ENCODE assay signal across 26 cellular contexts in the genomic region with DNA sequence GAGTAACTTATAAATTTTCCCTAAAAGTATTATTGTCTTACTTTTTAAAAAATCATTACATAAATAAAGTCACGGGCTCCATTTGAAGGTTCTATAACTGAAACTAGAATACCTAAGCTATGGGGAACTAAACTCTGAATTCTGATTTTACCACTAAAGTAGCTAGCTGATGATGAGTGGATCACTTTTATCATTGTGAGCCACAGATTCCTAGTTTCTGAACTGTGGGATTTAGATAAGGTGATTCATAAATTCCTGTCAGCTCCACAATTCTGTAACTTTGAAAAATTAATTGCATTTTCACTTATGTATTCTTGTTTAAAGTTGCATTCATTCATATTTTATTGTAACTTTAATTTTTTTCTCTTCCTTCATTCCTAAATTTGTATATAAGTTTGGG.
DNase-seq lines count a peak whose midpoint lies in the region; ATAC-seq, FAIRE-seq and TF ChIP-seq lines count a peak whose summit lies in the region.
"Had no signal": no experiment of that assay in that cellular context is flagged by ENCODE, and none has a peak within 500 bp of the region (broad histone marks: within the 10 kb centered on the region; RNA-seq: fewer than 3 reads in every experiment).

No MANE protein-coding gene starts in this region.

- H3K4me1 ChIP-seq in H9 (ENCODE audit: insufficient read depth, low read length) (peaks cover 10% of the 10 kb centered on the region; the same call in 1 of the 2 replicates), astrocyte (ENCODE audit: insufficient read depth, low read length) (no peaks in the 10 kb centered on the region)
- H3K4me1 ChIP-seq: A549 had no signal

- POLR2A ChIA-PET in HEK293T (lab: Yijun Ruan, JAX): no interaction called here

- no peak overlapping the region for H3K4me3 ChIP-seq in astrocyte (ENCODE audit: insufficient read depth, low read depth, low read length)
- H3K4me3 ChIP-seq: A549; BLaER1 treated with 17β-estradiol and CSF1 and Interleukin-3, amounts not matched to agents 10 nM and 100 nM; GM12878 had no signal

- H3K27ac ChIP-seq in H9 (ENCODE audit: insufficient read length, low read depth, low read length) (no peak overlapping the region), astrocyte (ENCODE audit: low read depth, low read length) (no peak overlapping the region)
- H3K27ac ChIP-seq: A549; BLaER1 treated with 17β-estradiol and CSF1 and Interleukin-3, amounts not matched to agents 10 nM and 100 nM had no signal

- CTCF ChIA-PET in HEK293T (lab: Yijun Ruan, JAX): no interaction called here

- H3K9me3 ChIP-seq in H9 (ENCODE audit: control insufficient read depth, low read depth, low read length) (no peaks in the 10 kb centered on the region), astrocyte (ENCODE audit: insufficient read depth, low read depth, low read length) (no peaks in the 10 kb centered on the region)
- H3K9me3 ChIP-seq: A549; BE2C; BLaER1 treated with 17β-estradiol and CSF1 and Interleukin-3, amounts not matched to agents 10 nM and 100 nM had no signal

- no peak overlapping the region for H4K91ac ChIP-seq in H9 (ENCODE audit: insufficient read length, low read depth, low read length)

- no peak overlapping the region for H2AFZ ChIP-seq in H9 (ENCODE audit: low read length)
- no peak overlapping the region for H2AFZ ChIP-seq in astrocyte (ENCODE audit: low read depth, low read length)

- no peak overlapping the region for H3K4ac ChIP-seq in H9 (ENCODE audit: low read depth, low read length)

- H3K9ac ChIP-seq in H9 (ENCODE audit: extremely low read depth, insufficient read length, low read length) (no peak overlapping the region), astrocyte (ENCODE audit: low read length) (no peak overlapping the region)
- H3K9ac ChIP-seq: BLaER1 treated with 17β-estradiol and CSF1 and Interleukin-3, amounts not matched to agents 10 nM and 100 nM had no signal

- H3K27ac Mint-ChIP-seq in H9 (peak overlapping the region in 2 of 3 experiments; percentile 47 to 60; a peak in 3 of 7 replicates), astrocyte (ENCODE audit: unreplicated experiment) (no peak overlapping the region)
- H3K27ac Mint-ChIP-seq in stimulated activated naive B cell treated with anti-CD40 and anti-IgM and Interleukin-4, amounts not matched to agents 10 μg/mL and 1 μg/mL and 100 μg/mL, for 72 hours: no peak overlapping the region
- H3K27ac Mint-ChIP-seq: CD14-positive monocyte; CD4-positive, alpha-beta T cell had no signal

- H4K5ac ChIP-seq in H9 (ENCODE audit: insufficient read length, low read depth, low read length): no peak overlapping the region

- H3K27me3 Mint-ChIP-seq in H9 (ENCODE audit: low read depth): no peaks in the 10 kb centered on the region
- H3K27me3 Mint-ChIP-seq in astrocyte (ENCODE audit: low read depth, unreplicated experiment): no peaks in the 10 kb centered on the region
- H3K27me3 Mint-ChIP-seq in stimulated activated naive B cell treated with anti-CD40 and anti-IgM and Interleukin-4, amounts not matched to agents 10 μg/mL and 1 μg/mL and 100 μg/mL, for 72 hours: no peaks in the 10 kb centered on the region
- H3K27me3 Mint-ChIP-seq: CD4-positive, alpha-beta T cell; CD8-positive, alpha-beta memory T cell had no signal

- H3K79me2 ChIP-seq in H9 (ENCODE audit: insufficient read depth, low read length): no peaks in the 10 kb centered on the region
- no peaks in the 10 kb centered on the region for H3K79me2 ChIP-seq in astrocyte (ENCODE audit: insufficient read depth, low read length)

- H3K23me2 ChIP-seq in H9 (ENCODE audit: insufficient read length, low read depth, low read length, poor library complexity, severe bottlenecking): no peaks in the 10 kb centered on the region

- no peak overlapping the region for H2BK15ac ChIP-seq in H9 (ENCODE audit: low read depth, low read length)

- no peak overlapping the region for H3T11ph ChIP-seq in H9 (ENCODE audit: low read length)

- H4K20me1 ChIP-seq in H9 (ENCODE audit: control insufficient read depth, insufficient read depth, insufficient read length) (no peaks in the 10 kb centered on the region), astrocyte (ENCODE audit: insufficient read depth, low read length) (no peaks in the 10 kb centered on the region)
- H4K20me1 ChIP-seq: BLaER1 treated with 17β-estradiol and CSF1 and Interleukin-3, amounts not matched to agents 10 nM and 100 nM had no signal

- H3K14ac ChIP-seq in H9 (ENCODE audit: insufficient read depth, low read length): no peak overlapping the region

- no peaks in the 10 kb centered on the region for H3K79me1 ChIP-seq in H9 (ENCODE audit: insufficient read depth, low read depth, low read length, poor library complexity, severe bottlenecking)

- H3K27me3 ChIP-seq in H9 (ENCODE audit: insufficient read depth, low read length) (no peaks in the 10 kb centered on the region), astrocyte (ENCODE audit: insufficient read depth, low read length) (no peaks in the 10 kb centered on the region)
- H3K27me3 ChIP-seq: BE2C; BLaER1 treated with 17β-estradiol and CSF1 and Interleukin-3, amounts not matched to agents 10 nM and 100 nM had no signal

- no peaks in the 10 kb centered on the region for H3K9me3 Mint-ChIP-seq in H9
- no peaks in the 10 kb centered on the region for H3K9me3 Mint-ChIP-seq in astrocyte (ENCODE audit: unreplicated experiment)
- H3K9me3 Mint-ChIP-seq in stimulated activated naive B cell treated with anti-CD40 and anti-IgM and Interleukin-4, amounts not matched to agents 10 μg/mL and 1 μg/mL and 100 μg/mL, for 72 hours: peaks cover 0 to 1% of the 10 kb centered on the region in 2 donors
- H3K9me3 Mint-ChIP-seq: CD14-positive monocyte; CD4-positive, alpha-beta T cell had no signal

- H3K23ac ChIP-seq in H9 (ENCODE audit: insufficient read length, low read depth, low read length): no peak overlapping the region

- no peak overlapping the region for H2BK12ac ChIP-seq in H9 (ENCODE audit: insufficient read length, low read depth, low read length)

- no peaks in the 10 kb centered on the region for H3K36me3 ChIP-seq in astrocyte (ENCODE audit: insufficient read depth, low read length)
- H3K36me3 ChIP-seq: BE2C; BLaER1 treated with 17β-estradiol and CSF1 and Interleukin-3, amounts not matched to agents 10 nM and 100 nM had no signal

- H3K18ac ChIP-seq in H9 (ENCODE audit: insufficient read length, low read depth, low read length): no peak overlapping the region

- WGBS in H9 (ENCODE audit: extremely low coverage, insufficient read length, low lambda C conversion rate): no CpG with 5 or more reads among the region's 1 CpG

- no peak overlapping the region for H2BK20ac ChIP-seq in H9 (ENCODE audit: low read depth, low read length, poor library complexity, severe bottlenecking)

- H3K4me2 ChIP-seq in H9 (ENCODE audit: insufficient read depth, insufficient read length, low read length) (no peak overlapping the region), astrocyte (ENCODE audit: low read length) (no peak overlapping the region)
- H3K4me2 ChIP-seq: A549; BLaER1 treated with 17β-estradiol and CSF1 and Interleukin-3, amounts not matched to agents 10 nM and 100 nM had no signal

- TF ChIP-seq CTCF in H9 (conservative IDR thresholded peaks at IDR 0.05) (no peak), astrocyte (IDR thresholded peaks at IDR 0.05; ENCODE audit: insufficient read depth, low read depth, low read length) (no peak)

- peaks cover 20 to 26% of the 10 kb centered on the region in 2 experiments for H3K4me1 Mint-ChIP-seq in H9
- peaks cover 22% of the 10 kb centered on the region for H3K4me1 Mint-ChIP-seq in astrocyte (ENCODE audit: low read depth, unreplicated experiment)
- no peaks in the 10 kb centered on the region for H3K4me1 Mint-ChIP-seq in stimulated activated naive B cell treated with anti-CD40 and anti-IgM and Interleukin-4, amounts not matched to agents 10 μg/mL and 1 μg/mL and 100 μg/mL, for 72 hours
- H3K4me1 Mint-ChIP-seq: CD14-positive monocyte; CD8-positive, alpha-beta memory T cell had no signal

- H4K8ac ChIP-seq in H9 (replicated peaks; ENCODE audit: insufficient read length, low read depth, low read length): no peak overlapping the region

- H2BK120ac ChIP-seq in H9 (ENCODE audit: low read depth, low read length, poor library complexity, severe bottlenecking): no peak overlapping the region

- H3K4me3 Mint-ChIP-seq in H9 (no peak overlapping the region), astrocyte (ENCODE audit: unreplicated experiment) (no peak overlapping the region)
- no peak overlapping the region for H3K4me3 Mint-ChIP-seq in stimulated activated naive B cell treated with anti-CD40 and anti-IgM and Interleukin-4, amounts not matched to agents 10 μg/mL and 1 μg/mL and 100 μg/mL, for 72 hours
- H3K4me3 Mint-ChIP-seq: CD14-positive monocyte; CD4-positive, alpha-beta T cell; CD8-positive, alpha-beta memory T cell had no signal

- no peak overlapping the region for H3K56ac ChIP-seq in H9 (ENCODE audit: insufficient read length, low read depth, low read length)

- no peak overlapping the region for H2BK5ac ChIP-seq in H9 (ENCODE audit: insufficient read length, low read length)

- FAIRE-seq in RCC 7860 (lab: Jason Lieb, UNC) (peak; percentile 56), astrocyte (lab: Jason Lieb, UNC) (no peak)
- FAIRE-seq: A549, D721Med, GM12878, GM19239 had no signal

- DNase-seq in H9 (no peak), RCC 7860 (ENCODE audit: low spot score) (peak; percentile 20), astrocyte (ENCODE audit: low read depth) (peak; percentile 49), iris pigment epithelial cell (ENCODE audit: low read depth) (peak; percentile 5), HEK293T (ENCODE audit: extremely low spot score) (no peak), RKO (ENCODE audit: low spot score) (no peak)
- no peak for DNase-seq in activated CD4-positive, CD25-positive, alpha-beta regulatory T cell treated with anti-CD3 and anti-CD28 coated beads, Interleukin-2, amount 50 U/mL, for 72 hours
- DNase-seq in stimulated activated naive B cell treated with anti-CD40 and anti-IgM and Interleukin-4, amounts not matched to agents 10 μg/mL and 1 μg/mL and 100 μg/mL, for 72 hours: no peak
- DNase-seq: 8988T; ACHN; AML-193; BE2C; CD4-positive, alpha-beta T cell; CD8-positive, alpha-beta memory T cell; DMS 273 treated with DMSO at 0.1 percent for 48 hours; DMS79; EL; GDM1; H7 had no signal

- H2AK5ac ChIP-seq in H9 (ENCODE audit: insufficient read length, low read length): no peak overlapping the region

- H3K36me3 Mint-ChIP-seq in H9 (ENCODE audit: insufficient read depth in 1 of 3, low read depth in 3 of 3) (no peaks in the 10 kb centered on the region), astrocyte (ENCODE audit: low read depth, unreplicated experiment) (no peaks in the 10 kb centered on the region)
- H3K36me3 Mint-ChIP-seq in stimulated activated naive B cell treated with anti-CD40 and anti-IgM and Interleukin-4, amounts not matched to agents 10 μg/mL and 1 μg/mL and 100 μg/mL, for 72 hours: no peaks in the 10 kb centered on the region
- H3K36me3 Mint-ChIP-seq: CD14-positive monocyte; CD8-positive, alpha-beta memory T cell had no signal

- no peak for ATAC-seq in stimulated activated naive B cell treated with anti-CD40 and anti-IgM and Interleukin-4, amounts not matched to agents 10 μg/mL and 1 μg/mL and 100 μg/mL, for 72 hours (replicated peaks)
- ATAC-seq: A549, GM12878, HCT116 had no signal

TF ChIP-seq in HEK293T, 16 proteins besides CTCF, POLR2A, EP300 and RAD21 (continues in another document):
- TF ChIP-seq FOXK2 (IDR thresholded peaks at IDR 0.05) (no peak), CTBP1 (IDR thresholded peaks at IDR 0.05; ENCODE audit: borderline replicate concordance) (no peak), FOXA1 (IDR thresholded peaks at IDR 0.05) (no peak), ELF4 (IDR thresholded peaks at IDR 0.05) (no peak)

Comparison
In these comparisons a context has a peak if more than half of its experiments do, and no peak if none do; other contexts are left out.
1. DNase-seq: peak in RCC 7860 (single experiment), astrocyte (single experiment) and iris pigment epithelial cell (single experiment); none in H9 (single experiment), activated CD4-positive, CD25-positive, alpha-beta regulatory T cell treated with anti-CD3 and anti-CD28 coated beads, Interleukin-2, amount 50 U/mL, for 72 hours (single experiment), HEK293T (single experiment), RKO (single experiment) and stimulated activated naive B cell treated with anti-CD40 and anti-IgM and Interleukin-4, amounts not matched to agents 10 μg/mL and 1 μg/mL and 100 μg/mL, for 72 hours (single experiment).
2. H3K27ac Mint-ChIP-seq: peak in H9 (2 of 3); none in astrocyte (single experiment) and stimulated activated naive B cell treated with anti-CD40 and anti-IgM and Interleukin-4, amounts not matched to agents 10 μg/mL and 1 μg/mL and 100 μg/mL, for 72 hours (single experiment).